In the genomic region with DNA sequence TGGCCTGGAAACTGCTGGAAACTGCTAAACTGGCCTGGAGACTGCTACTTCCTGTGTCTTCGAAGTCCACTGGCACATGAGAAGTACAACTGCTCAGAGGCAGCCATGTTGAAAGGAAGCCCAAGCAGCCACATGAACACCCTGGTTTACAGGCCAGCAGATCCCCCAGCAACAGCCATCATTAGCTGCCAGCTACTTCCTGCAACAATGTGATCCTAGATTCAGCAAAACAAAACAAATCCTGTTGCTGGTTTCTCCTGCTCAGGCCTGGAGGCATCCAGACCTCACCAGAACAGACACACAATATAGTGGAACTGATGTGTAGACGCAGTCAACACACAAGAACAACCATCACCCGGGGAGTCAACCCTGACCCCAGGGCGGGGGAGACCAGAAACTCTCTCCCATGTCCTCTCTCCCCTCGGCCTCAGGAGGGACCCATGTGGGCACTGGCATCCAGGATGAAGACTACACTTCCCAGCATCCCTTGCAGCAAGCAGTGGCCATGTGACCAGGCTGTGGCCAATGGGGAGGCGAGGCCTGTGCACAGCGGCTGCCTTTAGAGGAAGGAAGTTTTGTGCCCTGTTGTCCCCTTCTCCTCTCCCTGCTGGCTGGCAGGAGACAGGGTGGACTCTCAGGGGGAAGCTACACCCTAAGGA, we compare ENCODE assay signal across 9 cellular contexts. TPM values are rescaled to one million over a fixed set of nuclear protein-coding genes. Genes with fewer than 3 reads are reported as not detected.
DNase-seq lines count a peak whose midpoint lies in the region; ATAC-seq and TF ChIP-seq lines count a peak whose summit lies in the region.
"Had no signal": no experiment of that assay in that cellular context is flagged by ENCODE, and none has a peak within 500 bp of the region (broad histone marks: within the 10 kb centered on the region; RNA-seq: fewer than 3 reads in every experiment).

No MANE protein-coding gene starts in this region.

- TF ChIP-seq POLR2A in sigmoid colon (IDR thresholded peaks at IDR 0.05) = no peak

- no peak overlapping the region for H3K27ac ChIP-seq in DOHH2 (ENCODE audit: low read depth, low read length)
- no peak overlapping the region for H3K27ac ChIP-seq in WERI-Rb-1
- no peak overlapping the region for H3K27ac ChIP-seq in sigmoid colon

- no peaks in the 10 kb centered on the region for H3K9me3 Mint-ChIP-seq in memory B cell

- peaks cover 20% of the 10 kb centered on the region for H3K27me3 Mint-ChIP-seq in memory B cell

- WGBS in sigmoid colon, 2 donors = 81 to 89% methylated on average over 7 of the region's 7 CpGs

- H3K4me1 Mint-ChIP-seq in memory B cell = peaks cover 10% of the 10 kb centered on the region

- H3K4me2 ChIP-seq in DOHH2 (ENCODE audit: low read length) = peak overlapping the region; percentile 45

- no peak overlapping the region for H3K27ac Mint-ChIP-seq in memory B cell

- H3K9me3 ChIP-seq in DOHH2 (ENCODE audit: control insufficient read depth, insufficient read depth, low read length) = peaks cover 14% of the 10 kb centered on the region; the same call in 1 of the 2 replicates
- peaks cover 13% of the 10 kb centered on the region for H3K9me3 ChIP-seq in WERI-Rb-1 (ENCODE audit: severe bottlenecking)
- peaks cover 0 to 4% (median 2%) of the 10 kb centered on the region in 4 donors for H3K9me3 ChIP-seq in sigmoid colon

- no peak overlapping the region for H3K4me3 Mint-ChIP-seq in memory B cell

- H3K36me3 ChIP-seq in DOHH2 (ENCODE audit: control insufficient read depth, low read length) = peaks cover 2% of the 10 kb centered on the region; the same call in 1 of the 2 replicates
- H3K36me3 ChIP-seq in WERI-Rb-1 = no peaks in the 10 kb centered on the region
- no peaks in the 10 kb centered on the region for H3K36me3 ChIP-seq in sigmoid colon

- H3K9me2 ChIP-seq in DOHH2 (replicated peaks; ENCODE audit: control insufficient read depth, low read length) = no peaks in the 10 kb centered on the region

- H4K20me1 ChIP-seq in DOHH2 (ENCODE audit: control insufficient read depth, insufficient read depth, low read depth, low read length) = no peaks in the 10 kb centered on the region

- DNase-seq in HT1080 (ENCODE audit: low read depth) (peak; percentile 45), WERI-Rb-1 (peak; percentile 69), memory B cell (ENCODE audit: low spot score in 2 of 2) (no peak), inferior parietal cortex (ENCODE audit: extremely low spot score) (no peak), sigmoid colon (no peak)

- ATAC-seq in memory B cell (ENCODE audit: low read depth) (peak; percentile 90), HG02981 (IDR thresholded peaks at IDR 0.05; ENCODE audit: unreplicated experiment) (no peak), GM21390 (IDR thresholded peaks at IDR 0.05; ENCODE audit: unreplicated experiment) (no peak)

- intact Hi-C loops in sigmoid colon (cut with DNase I) = no loop called here

- TF ChIP-seq EP300 in sigmoid colon (IDR thresholded peaks at IDR 0.05) = no peak

- peaks cover 13% of the 10 kb centered on the region for H3K27me3 ChIP-seq in DOHH2 (ENCODE audit: control insufficient read depth, low read length)
- no peaks in the 10 kb centered on the region for H3K27me3 ChIP-seq in WERI-Rb-1 (ENCODE audit: insufficient read depth, low read depth, severe bottlenecking)
- H3K27me3 ChIP-seq in sigmoid colon = no peaks in the 10 kb centered on the region

- H3K79me2 ChIP-seq in DOHH2 (ENCODE audit: control insufficient read depth, low read length) = no peaks in the 10 kb centered on the region

- H3K36me3 Mint-ChIP-seq in memory B cell = no peaks in the 10 kb centered on the region

- TF ChIP-seq CTCF in DOHH2 (IDR thresholded peaks at IDR 0.05; ENCODE audit: low read depth, low read length, poor library complexity, severe bottlenecking) = no peak
- TF ChIP-seq CTCF in WERI-Rb-1 (IDR thresholded peaks at IDR 0.05; ENCODE audit: low read depth, low read length) = no peak
- TF ChIP-seq CTCF in sigmoid colon (IDR thresholded peaks at IDR 0.05) = no peak

- H3F3A ChIP-seq in DOHH2 (ENCODE audit: control insufficient read depth, insufficient read depth) = no peaks in the 10 kb centered on the region

- peak overlapping the region; percentile 36; the same call in 1 of the 2 replicates for H3K4me3 ChIP-seq in DOHH2 (ENCODE audit: low read length)
- no peak overlapping the region for H3K4me3 ChIP-seq in WERI-Rb-1 (ENCODE audit: low read depth, low read length)
- no peak overlapping the region for H3K4me3 ChIP-seq in sigmoid colon

- peaks cover 17% of the 10 kb centered on the region for H3K4me1 ChIP-seq in DOHH2 (ENCODE audit: control insufficient read depth, low read length)
- H3K4me1 ChIP-seq in sigmoid colon = no peaks in the 10 kb centered on the region

RNA-seq across cellular contexts. Expression of a gene that starts 9.2 kb away (rescaled TPM):
- not detected in 2 replicates for total RNA-seq in HT1080 (2014; rRNA removed; shearing (Covaris generic))
- polyA plus RNA-seq in HT1080 (2015; cell fraction: cytosol; rRNA removed) = not detected in 2 replicates
- not detected in 2 replicates for polyA plus RNA-seq in HT1080 (2015; cell fraction: nucleus; rRNA removed)
- total RNA-seq in sigmoid colon = not detected
- polyA plus RNA-seq in sigmoid colon = 1 to 10 TPM in 2 of 3 donors, under 1 TPM in 1; 0.70 to 9.0 (median 6.6) TPM
- total RNA-seq: NCI-H460 had no signal

RNA-seq across cellular contexts. Expression of a gene that starts 15.5 kb away (rescaled TPM):
- total RNA-seq in HT1080 (2014; rRNA removed; shearing (Covaris generic)) = not detected in 2 replicates
- not detected in 2 replicates for polyA plus RNA-seq in HT1080 (2015; cell fraction: cytosol; rRNA removed)
- polyA plus RNA-seq in HT1080 (2015; cell fraction: nucleus; rRNA removed) = not detected in 2 replicates
- not detected for total RNA-seq in sigmoid colon
- under 1 TPM in 1 of 3 donors, not detected in 2; 0.04 TPM for polyA plus RNA-seq in sigmoid colon
- total RNA-seq: NCI-H460 had no signal

RNA-seq across cellular contexts. Expression of a gene that starts 17.6 kb away (rescaled TPM):
- 52.5 and 71.5 TPM in 2 replicates for total RNA-seq in HT1080 (2014; rRNA removed; shearing (Covaris generic))
- polyA plus RNA-seq in HT1080 (2015; cell fraction: cytosol; rRNA removed) = 57.1 and 79.1 TPM in 2 replicates
- polyA plus RNA-seq in HT1080 (2015; cell fraction: nucleus; rRNA removed) = 28.5 and 45.1 TPM in 2 replicates
- total RNA-seq in sigmoid colon = 10 to 100 TPM; 37.5 to 84.7 (median 63.2) TPM
- polyA plus RNA-seq in sigmoid colon = 100 to 1,000 TPM; 345 to 629 (median 415) TPM

RNA-seq across cellular contexts. Expression of a gene that starts 22.6 kb away (rescaled TPM):
- total RNA-seq in HT1080 (2014; rRNA removed; shearing (Covaris generic)) = not detected in 2 replicates
- polyA plus RNA-seq in HT1080 (2015; cell fraction: cytosol; rRNA removed) = 0.43 TPM in 1 of 2 replicates, not detected in the other
- 0.84 and 1.6 TPM in 2 replicates for polyA plus RNA-seq in HT1080 (2015; cell fraction: nucleus; rRNA removed)
- 1 to 10 TPM in 2 of 4 donors, under 1 TPM in 1, not detected in 1; 0.71 to 1.5 (median 1.1) TPM for total RNA-seq in sigmoid colon
- polyA plus RNA-seq in sigmoid colon = 1 to 10 TPM; 3.0 to 3.5 (median 3.0) TPM

RNA-seq across cellular contexts. Expression of a gene that starts 25.2 kb away (rescaled TPM):
- not detected in 2 replicates for total RNA-seq in HT1080 (2014; rRNA removed; shearing (Covaris generic))
- not detected in 2 replicates for polyA plus RNA-seq in HT1080 (2015; cell fraction: cytosol; rRNA removed)
- not detected in 2 replicates for polyA plus RNA-seq in HT1080 (2015; cell fraction: nucleus; rRNA removed)
- 10 to 100 TPM in 1 of 4 donors, 1 to 10 TPM in 3; 1.2 to 19.1 (median 8.1) TPM for total RNA-seq in sigmoid colon
- polyA plus RNA-seq in sigmoid colon = 1 to 10 TPM; 2.3 to 5.9 (median 4.2) TPM
- total RNA-seq: NCI-H460 had no signal

Comparison
In these comparisons a context has a peak if more than half of its experiments do, and no peak if none do; other contexts are left out.
1. DNase-seq: peak in HT1080 (single experiment) and WERI-Rb-1 (single experiment); none in memory B cell (0 of 2), inferior parietal cortex (single experiment) and sigmoid colon (single experiment).